In the genomic region with DNA sequence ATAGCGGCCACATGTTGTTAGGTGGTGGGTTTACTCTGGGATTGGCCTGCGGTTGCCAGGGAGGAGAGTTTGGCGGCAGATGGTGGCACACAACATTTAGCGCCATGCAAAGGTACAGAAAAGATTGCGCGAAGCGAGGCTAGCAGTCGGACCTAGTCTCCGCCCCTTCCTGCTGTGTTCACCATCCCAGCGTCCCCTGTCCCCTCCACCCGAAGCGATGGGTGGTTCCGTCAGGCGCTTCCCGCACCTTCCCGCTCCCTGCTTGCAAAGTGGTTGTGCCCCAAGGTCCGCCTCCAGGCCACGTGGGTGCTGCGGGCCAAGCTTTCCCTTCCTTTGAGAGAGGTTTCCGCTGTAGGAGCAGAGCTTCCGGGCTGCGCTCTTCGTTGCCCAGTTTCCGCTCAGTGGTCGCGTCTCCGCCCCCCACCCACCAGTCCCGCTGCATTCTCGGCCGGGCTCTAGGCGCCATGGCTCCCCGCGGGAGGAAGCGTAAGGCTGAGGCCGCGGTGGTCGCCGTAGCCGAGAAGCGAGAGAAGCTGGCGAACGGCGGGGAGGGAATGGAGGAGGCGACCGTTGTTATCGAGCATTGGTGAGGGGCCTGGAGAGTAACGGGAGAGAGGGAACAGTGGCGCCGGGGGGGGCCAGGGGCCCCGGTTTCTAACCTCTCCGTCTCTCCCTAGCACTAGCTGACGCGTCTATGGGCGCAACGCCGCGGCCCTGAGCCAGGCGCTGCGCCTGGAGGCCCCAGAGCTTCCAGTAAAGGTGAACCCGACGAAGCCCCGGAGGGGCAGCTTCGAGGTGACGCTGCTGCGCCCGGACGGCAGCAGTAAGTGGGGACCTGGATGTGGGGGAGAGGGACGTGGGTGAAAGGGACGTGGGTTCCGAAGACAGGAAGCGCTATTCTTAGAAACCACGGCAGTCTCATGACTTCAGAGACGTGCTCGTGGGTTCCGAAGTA, we compare ENCODE assay signal across 8 cellular contexts. TPM values are rescaled to one million over a fixed set of nuclear protein-coding genes. Genes with fewer than 3 reads are reported as not detected.
A peak's percentile ranks its signal among the peaks of the same experiment; 100 is the strongest.
DNase-seq lines count a peak whose midpoint lies in the region; ATAC-seq and TF ChIP-seq lines count a peak whose summit lies in the region.

A gene with protein sequence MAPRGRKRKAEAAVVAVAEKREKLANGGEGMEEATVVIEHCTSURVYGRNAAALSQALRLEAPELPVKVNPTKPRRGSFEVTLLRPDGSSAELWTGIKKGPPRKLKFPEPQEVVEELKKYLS (plus strand): TSS at position 360 of the 955 bp plus-strand sequence. CDS start 105 bp downstream, at position 465.

- H3K4me3 ChIP-seq in BE2C (ENCODE audit: low read depth, low read length) (peak within 1 kb of the TSS; percentile 91), coronary artery (peak within 1 kb of the TSS; percentile 83)

- peaks cover 62% of the 10 kb centered on the region for H3K36me3 Mint-ChIP-seq in activated CD4-positive, alpha-beta T cell treated with anti-CD3 and anti-CD28 coated beads, Interleukin-2, amount 10 ng/mL, durations not matched to agents 24 days and 14 days (ENCODE audit: low read depth)

- H3K27ac ChIP-seq in coronary artery (peak within 1 kb of the TSS; percentile 93 to 97), layer of hippocampus (ENCODE audit: low read depth, low read length) (peak within 1 kb of the TSS; percentile 77)

- DNase-seq in BE2C (peak; percentile 93), GM19240 (ENCODE audit: insufficient read length, low spot score) (peak; percentile 87), NCI-H526 (lab: John Stamatoyannopoulos, UW) (peak; percentile 97 to 99), coronary artery (ENCODE audit: low spot score) (peak; percentile 98)
- DNase-seq in activated CD4-positive, alpha-beta T cell treated with anti-CD3 and anti-CD28 coated beads, Interleukin-2, amount 10 ng/mL, durations not matched to agents 24 days and 14 days = peak; percentile 98
- peak; percentile 83 to 88 for DNase-seq in stimulated activated CD4-positive, alpha-beta T cell treated with anti-CD3 and anti-CD28 coated beads, Interleukin-1b, Interleukin-23, amount 100 ng/mL, for 4 hours (ENCODE audit: low read depth in 2 of 2)

- peaks cover 30% of the 10 kb centered on the region for H3K4me1 Mint-ChIP-seq in activated CD4-positive, alpha-beta T cell treated with anti-CD3 and anti-CD28 coated beads, Interleukin-2, amount 10 ng/mL, durations not matched to agents 24 days and 14 days

- H3K9me3 ChIP-seq in BE2C = no peaks in the 10 kb centered on the region

- intact Hi-C loops in activated CD4-positive, alpha-beta T cell treated with anti-CD3 and anti-CD28 coated beads, Interleukin-2, amount 10 ng/mL, durations not matched to agents 24 days and 14 days (cut with micrococcal nuclease) = loop anchor here (1.0 to 10.0 kb wide), 10 partner anchors 29 to 837 kb away; a partner anchor contains a TSS

- no peaks in the 10 kb centered on the region for H3K27me3 Mint-ChIP-seq in activated CD4-positive, alpha-beta T cell treated with anti-CD3 and anti-CD28 coated beads, Interleukin-2, amount 10 ng/mL, durations not matched to agents 24 days and 14 days

- H3K4me1 ChIP-seq in BE2C = no peaks in the 10 kb centered on the region

- H3K27ac Mint-ChIP-seq in activated CD4-positive, alpha-beta T cell treated with anti-CD3 and anti-CD28 coated beads, Interleukin-2, amount 10 ng/mL, durations not matched to agents 24 days and 14 days = peak within 1 kb of the TSS; percentile 96

- no peaks in the 10 kb centered on the region for H3K27me3 ChIP-seq in BE2C
- H3K27me3 ChIP-seq in layer of hippocampus (ENCODE audit: control insufficient read depth, insufficient read depth, low read length) = no peaks in the 10 kb centered on the region

- no peak for TF ChIP-seq CTCF in BE2C (IDR thresholded peaks at IDR 0.05; ENCODE audit: low read depth, low read length)
- no peak for TF ChIP-seq CTCF in coronary artery (IDR thresholded peaks at IDR 0.05)

- ATAC-seq in HG03460 (IDR thresholded peaks at IDR 0.05; ENCODE audit: unreplicated experiment) = peak; percentile 90

- H3K36me3 ChIP-seq in BE2C = peaks cover 16% of the 10 kb centered on the region

- peak within 1 kb of the TSS; percentile 93 for H3K4me3 Mint-ChIP-seq in activated CD4-positive, alpha-beta T cell treated with anti-CD3 and anti-CD28 coated beads, Interleukin-2, amount 10 ng/mL, durations not matched to agents 24 days and 14 days

- no peaks in the 10 kb centered on the region for H3K9me3 Mint-ChIP-seq in activated CD4-positive, alpha-beta T cell treated with anti-CD3 and anti-CD28 coated beads, Interleukin-2, amount 10 ng/mL, durations not matched to agents 24 days and 14 days

RNA-seq across cellular contexts. Expression of the gene that starts here (rescaled TPM):
- polyA plus RNA-seq in BE2C (2012; ENCODE audit: insufficient read depth, insufficient read length, low read depth) = 58.1 TPM
- total RNA-seq in activated CD4-positive, alpha-beta T cell treated with anti-CD3 and anti-CD28 coated beads, Interleukin-2, amount 10 ng/mL, durations not matched to agents 24 days and 14 days = 211 and 216 TPM in 2 replicates

Comparison
In these comparisons a context has a peak if more than half of its experiments do, and no peak if none do; other contexts are left out.
1. Peak in every context shown above with its lines: DNase-seq, ATAC-seq, H3K4me3 ChIP-seq and H3K27ac ChIP-seq.